20 cellular contexts compared by ENCODE assay signal in the genomic region with DNA sequence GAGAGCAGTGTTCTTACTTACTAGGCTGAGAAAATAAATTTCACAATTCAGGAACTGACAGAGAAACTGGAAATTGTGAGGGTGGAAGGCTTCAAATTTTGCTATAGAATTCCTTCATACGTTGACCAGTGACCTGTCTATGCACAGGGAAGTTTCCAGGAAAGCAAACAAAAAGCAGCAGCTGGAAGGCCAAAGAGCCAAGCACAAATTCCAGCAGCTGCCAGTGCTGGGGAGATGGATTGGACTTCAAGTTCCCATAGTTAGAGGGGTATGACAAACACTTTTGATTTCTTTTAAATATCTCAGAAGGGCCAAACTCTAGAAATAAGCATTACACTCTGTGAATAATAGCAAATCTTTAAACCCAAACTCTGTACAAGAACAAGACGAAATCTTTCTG.
A peak's percentile ranks its signal among the peaks of the same experiment; 100 is the strongest.
DNase-seq lines count a peak whose midpoint lies in the region; ATAC-seq and TF ChIP-seq lines count a peak whose summit lies in the region.
"Had no signal": no experiment of that assay in that cellular context is flagged by ENCODE, and none has a peak within 500 bp of the region (broad histone marks: within the 10 kb centered on the region; RNA-seq: fewer than 3 reads in every experiment).

No MANE protein-coding gene starts in this region.

- H3K79me2 ChIP-seq in fibroblast of lung (ENCODE audit: control insufficient read depth, insufficient read depth, low read length), result no peaks in the 10 kb centered on the region
- no peaks in the 10 kb centered on the region for H3K79me2 ChIP-seq in osteoblast (ENCODE audit: insufficient read depth, low read length)

- no peaks in the 10 kb centered on the region for H4K20me1 ChIP-seq in fibroblast of lung (ENCODE audit: control insufficient read depth, extremely low read depth, insufficient read depth, low read length)
- H4K20me1 ChIP-seq in osteoblast (ENCODE audit: insufficient read depth, low read length), result no peaks in the 10 kb centered on the region
- H4K20me1 ChIP-seq: BLaER1 treated with 17β-estradiol and CSF1 and Interleukin-3, amounts not matched to agents 10 nM and 100 nM had no signal

- H3K4me3 ChIP-seq in SJCRH30 (no peak overlapping the region), fibroblast of lung (replicated peaks in 1 of 4; ENCODE audit: control extremely low read depth in 1 of 4, insufficient read depth in 1 of 4, low read depth in 3 of 4, low read length in 4 of 4) (no peak overlapping the region), osteoblast (ENCODE audit: insufficient read depth, low read length) (no peak overlapping the region)
- H3K4me3 ChIP-seq: A549; BLaER1 treated with 17β-estradiol and CSF1 and Interleukin-3, amounts not matched to agents 10 nM and 100 nM; HAP-1; K562 had no signal

- no peak for ATAC-seq in HG03175 (IDR thresholded peaks at IDR 0.05; ENCODE audit: unreplicated experiment)
- ATAC-seq: A549; CD8-positive, alpha-beta T cell; K562; PC-3 had no signal

- TF ChIP-seq CTCF in fibroblast of lung (conservative IDR thresholded peaks at IDR 0.05 in 1 of 2, IDR thresholded peaks at IDR 0.05 in 1 of 2; ENCODE audit: low read depth in 1 of 2, low read length in 2 of 2) (no peak), osteoblast (IDR thresholded peaks at IDR 0.05; ENCODE audit: extremely low read depth, low read depth, low read length) (no peak), GM13977 (IDR thresholded peaks at IDR 0.05; ENCODE audit: extremely low read depth, insufficient read depth, missing control alignments) (no peak)

- H3K27ac ChIP-seq in SJCRH30 (peak overlapping the region; percentile 47), fibroblast of lung (ENCODE audit: insufficient read depth, low read length) (no peak overlapping the region), osteoblast (ENCODE audit: low read depth, low read length) (no peak overlapping the region)
- H3K27ac ChIP-seq: A549; BLaER1 treated with 17β-estradiol and CSF1 and Interleukin-3, amounts not matched to agents 10 nM and 100 nM had no signal

- H2AFZ ChIP-seq in fibroblast of lung (ENCODE audit: low read length), result no peak overlapping the region
- H2AFZ ChIP-seq in osteoblast (ENCODE audit: low read length), result peak overlapping the region; percentile 32

- H3K9ac ChIP-seq in fibroblast of lung (ENCODE audit: insufficient read depth, low read length), result no peak overlapping the region
- H3K9ac ChIP-seq: BLaER1 treated with 17β-estradiol and CSF1 and Interleukin-3, amounts not matched to agents 10 nM and 100 nM had no signal

- in situ Hi-C loops in GM13977 (cut with MboI; ENCODE audit: low pct_unique_long_range_greater_than_20kb, low sequenced_read_pairs, unreplicated experiment), result no loop called here

- H3K4me2 ChIP-seq in fibroblast of lung (ENCODE audit: extremely low read depth, insufficient read depth, low read length) (no peak overlapping the region), osteoblast (ENCODE audit: insufficient read depth, low read length) (no peak overlapping the region)
- H3K4me2 ChIP-seq: A549; BLaER1 treated with 17β-estradiol and CSF1 and Interleukin-3, amounts not matched to agents 10 nM and 100 nM had no signal

- H3K9me3 ChIP-seq in SJCRH30 (replicated peaks) (no peaks in the 10 kb centered on the region), fibroblast of lung (ENCODE audit: control insufficient read depth, insufficient read depth, low read depth, low read length) (no peaks in the 10 kb centered on the region), osteoblast (ENCODE audit: low read depth, low read length) (no peaks in the 10 kb centered on the region)
- H3K9me3 ChIP-seq: A549; BLaER1 treated with 17β-estradiol and CSF1 and Interleukin-3, amounts not matched to agents 10 nM and 100 nM; HAP-1 had no signal

- DNase-seq in EH (ENCODE audit: low read depth) (peak; percentile 1), SJCRH30 (peak; percentile 42 to 68), fibroblast of lung (ENCODE audit: low read depth in 2 of 2) (peak; percentile 1 to 20), osteoblast (ENCODE audit: insufficient read length, low spot score, missing footprints) (no peak), RKO (ENCODE audit: low spot score) (no peak), GM13977 (ENCODE audit: low spot score) (no peak)
- DNase-seq in NK-92 treated with Interleukin-12 subunit alpha and Interleukin-12 subunit beta, amount 100 ng/mL, for 24 hours (lab: John Stamatoyannopoulos, UW), result no peak
- DNase-seq: CD8-positive, alpha-beta T cell; DMS79 treated with DMSO at 0.1 percent for 48 hours; NCI-H1105 treated with DMSO at 0.1 percent for 48 hours; NCI-H1694; NCI-H2081 treated with DMSO at 0.1 percent for 48 hours; NCI-H446 treated with DMSO at 0.1 percent for 48 hours; NCI-H748 treated with DMSO at 0.1 percent for 48 hours; PC-3 had no signal

- no peaks in the 10 kb centered on the region for H3K36me3 ChIP-seq in SJCRH30
- no peaks in the 10 kb centered on the region for H3K36me3 ChIP-seq in fibroblast of lung (ENCODE audit: control insufficient read depth, insufficient read depth, low read length)
- H3K36me3 ChIP-seq in osteoblast (ENCODE audit: insufficient read depth, low read length), result no peaks in the 10 kb centered on the region
- H3K36me3 ChIP-seq: BLaER1 treated with 17β-estradiol and CSF1 and Interleukin-3, amounts not matched to agents 10 nM and 100 nM; HAP-1 had no signal

- H3K27me3 ChIP-seq in SJCRH30 (no peaks in the 10 kb centered on the region), fibroblast of lung (ENCODE audit: control insufficient read depth, insufficient read depth, low read length) (no peaks in the 10 kb centered on the region), osteoblast (ENCODE audit: insufficient read depth, low read length) (no peaks in the 10 kb centered on the region)
- H3K27me3 ChIP-seq: BLaER1 treated with 17β-estradiol and CSF1 and Interleukin-3, amounts not matched to agents 10 nM and 100 nM had no signal

- H3K4me1 ChIP-seq in SJCRH30 (peaks cover 17% of the 10 kb centered on the region), fibroblast of lung (ENCODE audit: control insufficient read depth, extremely low read depth, insufficient read depth, low read length) (no peaks in the 10 kb centered on the region), osteoblast (ENCODE audit: insufficient read depth, low read length) (peaks cover 5% of the 10 kb centered on the region)
- H3K4me1 ChIP-seq: A549; BLaER1 treated with 17β-estradiol and CSF1 and Interleukin-3, amounts not matched to agents 10 nM and 100 nM; HAP-1 had no signal

Comparison
In these comparisons a context has a peak if more than half of its experiments do, and no peak if none do; other contexts are left out.
1. DNase-seq: peak in EH (single experiment), SJCRH30 (2 of 2) and fibroblast of lung (2 of 2); none in osteoblast (single experiment), NK-92 treated with Interleukin-12 subunit alpha and Interleukin-12 subunit beta, amount 100 ng/mL, for 24 hours (single experiment), RKO (single experiment) and GM13977 (single experiment).